25 cellular contexts compared by ENCODE assay signal in genomic region chr1:28343405-28343804, GRCh38. TPM values are rescaled to one million over a fixed set of nuclear protein-coding genes. Genes with fewer than 3 reads are reported as not detected.
DNase-seq lines count a peak whose midpoint lies in the region; ATAC-seq, FAIRE-seq and TF ChIP-seq lines count a peak whose summit lies in the region.
"Had no signal": no experiment of that assay in that cellular context is flagged by ENCODE, and none has a peak within 500 bp of the region (broad histone marks: within the 10 kb centered on the region; RNA-seq: fewer than 3 reads in every experiment).

No MANE protein-coding gene starts in this region.

- H3K4me3 ChIP-seq in HepG2 (replicated peaks in 1 of 3; ENCODE audit: insufficient read depth in 1 of 3, low read depth in 2 of 3, low read length in 3 of 3) (no peak overlapping the region), right lobe of liver (no peak overlapping the region), SJSA1 (no peak overlapping the region)
- H3K4me3 ChIP-seq: ascending aorta, GM12878, tibial artery had no signal

- no peak for TF ChIP-seq CTCF in HepG2 (CRISPR knock-in tag; IDR thresholded peaks at IDR 0.05)
- TF ChIP-seq CTCF in right lobe of liver (IDR thresholded peaks at IDR 0.05), result no peak

- H3K9me3 ChIP-seq in HepG2 (ENCODE audit: low read length) (no peaks in the 10 kb centered on the region), right lobe of liver (no peaks in the 10 kb centered on the region), SJSA1 (replicated peaks) (no peaks in the 10 kb centered on the region)
- H3K9me3 ChIP-seq: ascending aorta, tibial artery had no signal

- no TSS peak for BruUV-seq in HepG2 (replicated peaks; lab: Mats Ljungman, UMichigan)

- 68% methylated on average over 2 of the region's 2 CpGs for WGBS in HepG2 (ENCODE audit: low lambda C conversion rate)
- WGBS in right lobe of liver (ENCODE audit: insufficient coverage, low coverage, low lambda C conversion rate, missing lambda C conversion rate), result 100% methylated on average over 1 of the region's 2 CpGs

- in situ Hi-C loops in HepG2 (cut with HindIII; ENCODE audit: extremely low pct_ligation_motif_present, low pct_unique_long_range_greater_than_20kb), result no loop called here

- H3K4me2 ChIP-seq in HepG2 (ENCODE audit: low read depth, low read length), result no peak overlapping the region

- no peak for TF ChIP-seq POLR2A in HepG2 (IDR thresholded peaks at IDR 0.05; ENCODE audit: insufficient read depth in 1 of 2, low read depth in 2 of 2, low read length in 2 of 2)
- no peak for TF ChIP-seq POLR2A in right lobe of liver (IDR thresholded peaks at IDR 0.05)

- H3K27ac ChIP-seq in HepG2 (ENCODE audit: extremely low read length, insufficient read depth, low read length) (no peak overlapping the region), right lobe of liver (no peak overlapping the region), SJSA1 (peak overlapping the region; percentile 46)
- H3K27ac ChIP-seq: ascending aorta, tibial artery had no signal

- no peaks in the 10 kb centered on the region for H3K79me2 ChIP-seq in HepG2 (ENCODE audit: insufficient read depth, low read length)

- POLR2A ChIA-PET in HepG2 (lab: Yijun Ruan, JAX), result interaction anchor here (1.5 to 1.7 kb wide), 2 partner anchors 15 to 95 kb away, joined by 5 to 8 read pairs; partner anchors contain the start of gene MED18

- H3K9ac ChIP-seq in HepG2 (ENCODE audit: insufficient read depth, low read depth, low read length), result no peak overlapping the region

- ATAC-seq in HepG2, result no peak; the same call in 2 of the 3 replicates
- ATAC-seq in right lobe of liver, result no peak
- no peak for ATAC-seq in HG02763 (IDR thresholded peaks at IDR 0.05; ENCODE audit: unreplicated experiment)
- ATAC-seq in HG02981 (IDR thresholded peaks at IDR 0.05; ENCODE audit: unreplicated experiment), result no peak
- ATAC-seq: GM12878; naive thymus-derived CD4-positive, alpha-beta T cell; stimulated activated memory B cell treated with anti-CD40 and anti-IgM and Interleukin-4, amounts not matched to agents 10 μg/mL and 1 μg/mL and 100 μg/mL, for 72 hours had no signal

- H3K27me3 ChIP-seq in HepG2 (ENCODE audit: control insufficient read depth in 1 of 2, insufficient read depth in 2 of 2, low read length in 2 of 2), result no peaks in the 10 kb centered on the region
- no peaks in the 10 kb centered on the region for H3K27me3 ChIP-seq in right lobe of liver
- no peaks in the 10 kb centered on the region for H3K27me3 ChIP-seq in SJSA1 (replicated peaks)
- H3K27me3 ChIP-seq: ascending aorta, tibial artery had no signal

- H3K36me3 ChIP-seq in HepG2 (replicated peaks in 1 of 2; ENCODE audit: control insufficient read depth in 1 of 2, insufficient read depth in 2 of 2, low read length in 2 of 2), result no peaks in the 10 kb centered on the region
- H3K36me3 ChIP-seq in right lobe of liver, result no peaks in the 10 kb centered on the region
- no peaks in the 10 kb centered on the region for H3K36me3 ChIP-seq in SJSA1
- H3K36me3 ChIP-seq: ascending aorta, tibial artery had no signal

- TF ChIP-seq RAD21 in HepG2 (CRISPR knock-in tag; IDR thresholded peaks at IDR 0.05), result no peak

- CTCF ChIA-PET in HepG2 (lab: Yijun Ruan, JAX; ENCODE audit: low intra/inter-chr PET ratio, low total read pairs), result no interaction called here

- H3K4me1 ChIP-seq in HepG2 (ENCODE audit: insufficient read depth, low read length) (peaks cover 14% of the 10 kb centered on the region), right lobe of liver (no peaks in the 10 kb centered on the region), SJSA1 (replicated peaks) (peaks cover 26% of the 10 kb centered on the region)
- H3K4me1 ChIP-seq: ascending aorta, tibial artery had no signal

- intact Hi-C loops in HepG2 (cut with micrococcal nuclease; ENCODE audit: unreplicated experiment) (no loop called here), right lobe of liver (cut with DNase I) (no loop called here)

- DNase-seq in HepG2 (ENCODE audit: low spot score) (peak; percentile 66), right lobe of liver (no peak), SJSA1 (ENCODE audit: low read depth in 1 of 2, low spot score in 2 of 2) (peak; percentile 40 to 51), hepatic stellate cell (ENCODE audit: low spot score) (peak; percentile 47), COLO668 (lab: John Stamatoyannopoulos, UW; ENCODE audit: unreplicated experiment) (no peak), DMS 273 treated with DMSO at 0.1 percent for 48 hours (lab: John Stamatoyannopoulos, UW) (no peak)
- DNase-seq: activated CD4-positive, alpha-beta T cell treated with anti-CD3 and anti-CD28 coated beads, Interleukin-2, amount 10 ng/mL, durations not matched to agents 24 days and 14 days; activated CD8-positive, alpha-beta memory T cell treated with anti-CD3 and anti-CD28 coated beads, Interleukin-2, amount 50 U/mL, for 48 hours; activated naive CD4-positive, alpha-beta T cell treated with Interleukin-2 at 50 U/mL for 16 hours; CD8-positive, alpha-beta memory T cell; cortex of kidney; erythroblast; KBM-7; naive thymus-derived CD4-positive, alpha-beta T cell; NCI-H1048; NCI-H82; stimulated activated CD4-positive, alpha-beta T cell treated with anti-CD3 and anti-CD28 coated beads, Interleukin-12 subunit alpha, Interleukin-12 subunit beta, amount 100 ng/mL, for 4 hours; tibial artery had no signal

- H4K20me1 ChIP-seq in HepG2 (ENCODE audit: insufficient read depth, low read length), result no peaks in the 10 kb centered on the region

- no peak for FAIRE-seq in HepG2 (lab: Jason Lieb, UNC)
- FAIRE-seq: G401.6, GM12878, TTC549 had no signal

- H2AFZ ChIP-seq in HepG2 (ENCODE audit: low read length), result no peak overlapping the region

- TF ChIP-seq EP300 in HepG2 (IDR thresholded peaks at IDR 0.05; ENCODE audit: low read depth in 2 of 2, low read length in 2 of 2) (no peak), HepG2 (CRISPR knock-in tag; IDR thresholded peaks at IDR 0.05; ENCODE audit: borderline replicate concordance) (no peak)

TF ChIP-seq in HepG2, 621 proteins besides CTCF, POLR2A, EP300 and RAD21 (continues in another document):
- TF ChIP-seq FOSL2 (CRISPR knock-in tag; IDR thresholded peaks at IDR 0.05), result peak; percentile 54
- no peak for TF ChIP-seq ZBTB42 (CRISPR knock-in tag; IDR thresholded peaks at IDR 0.05)
- no peak for TF ChIP-seq ZFAT (CRISPR knock-in tag; conservative IDR thresholded peaks at IDR 0.05)
- peak; percentile 35 to 46; a peak in 2 of 4 replicates for TF ChIP-seq MAFK (conservative IDR thresholded peaks at IDR 0.05 in 1 of 2, IDR thresholded peaks at IDR 0.05 in 1 of 2; ENCODE audit: low read length in 2 of 2)

RNA-seq across cellular contexts. Expression of gene MED18, which starts 14.6 kb away (rescaled TPM):
- 21.0 and 28.8 TPM in 2 replicates for total RNA-seq in HepG2 (2016; rRNA removed; fragmentation: Illumina TruSeq; extraction: Trizol)
- total RNA-seq in HepG2 (2016; cell fraction: cytosol; rRNA removed; fragmentation: Illumina TruSeq; extraction: Trizol; ENCODE audit: low read depth), result 7.0 and 7.5 TPM in 2 replicates
- 20.7 and 32.3 TPM in 2 replicates for total RNA-seq in HepG2 (2016; cell fraction: insoluble cytoplasmic fraction; rRNA removed; fragmentation: Illumina TruSeq; extraction: Trizol)
- 10.5 and 12.8 TPM in 2 replicates for total RNA-seq in HepG2 (2016; cell fraction: membrane; rRNA removed; fragmentation: Illumina TruSeq; extraction: Trizol)
- total RNA-seq in HepG2 (2016; cell fraction: nucleus; rRNA removed; fragmentation: Illumina TruSeq; extraction: Trizol), result 7.0 and 9.3 TPM in 2 replicates
- 11.7 and 14.4 TPM in 2 replicates for polyA plus RNA-seq in HepG2 (2011; rRNA removed)
- 16.5 and 19.8 TPM in 2 replicates for polyA plus RNA-seq in HepG2 (2011; cell fraction: cytosol; rRNA removed)
- 10.4 and 11.6 TPM in 2 replicates for polyA plus RNA-seq in HepG2 (2011; cell fraction: nucleus; rRNA removed)
- polyA plus RNA-seq in HepG2 (2012), result 9.5 and 13.0 TPM in 2 replicates
- 2.8 and 3.8 TPM in 2 replicates for polyA plus RNA-seq in HepG2 (2016; cell fraction: cytosol; fragmentation: Illumina TruSeq; extraction: Trizol; ENCODE audit: low read depth)
- polyA plus RNA-seq in HepG2 (2016; cell fraction: insoluble cytoplasmic fraction; fragmentation: Illumina TruSeq; extraction: Trizol; ENCODE audit: low read depth), result 26.5 and 30.0 TPM in 2 replicates
- 4.9 and 5.6 TPM in 2 replicates for polyA plus RNA-seq in HepG2 (2016; cell fraction: membrane; fragmentation: Illumina TruSeq; extraction: Trizol; ENCODE audit: low read depth)
- polyA plus RNA-seq in HepG2 (2016; cell fraction: nucleus; fragmentation: Illumina TruSeq; extraction: Trizol; ENCODE audit: insufficient read depth, low read depth), result 14.7 and 18.3 TPM in 2 replicates
- polyA minus RNA-seq in HepG2 (2011; rRNA and poly(A)+ RNA removed; ENCODE audit: low replicate concordance), result 28.2 and 57.8 TPM in 2 replicates
- polyA minus RNA-seq in HepG2 (2011; cell fraction: cytosol; rRNA and poly(A)+ RNA removed), result 13.0 and 15.4 TPM in 2 replicates
- polyA minus RNA-seq in HepG2 (2011; cell fraction: nucleus; rRNA and poly(A)+ RNA removed), result 3.6 and 4.2 TPM in 2 replicates
- total RNA-seq in right lobe of liver, result 10 to 100 TPM in 4 of 6 experiments, 1 to 10 TPM in 2; 9.1 to 16.4 (median 11.8) TPM
- total RNA-seq in SJSA1 (2014; rRNA removed; shearing (Covaris generic)), result 12.4 and 15.3 TPM in 2 replicates

RNA-seq across cellular contexts. Expression of gene PHACTR4, which starts 26.1 kb away (rescaled TPM):
- total RNA-seq in HepG2 (2016; rRNA removed; fragmentation: Illumina TruSeq; extraction: Trizol) (17.1 and 29.6 TPM in 2 replicates), right lobe of liver (10 to 100 TPM; 16.1 to 25.8 (median 23.3) TPM)
- 12.5 and 13.7 TPM in 2 replicates for total RNA-seq in HepG2 (2016; cell fraction: cytosol; rRNA removed; fragmentation: Illumina TruSeq; extraction: Trizol; ENCODE audit: low read depth)
- 18.0 and 28.5 TPM in 2 replicates for total RNA-seq in HepG2 (2016; cell fraction: insoluble cytoplasmic fraction; rRNA removed; fragmentation: Illumina TruSeq; extraction: Trizol)
- total RNA-seq in HepG2 (2016; cell fraction: membrane; rRNA removed; fragmentation: Illumina TruSeq; extraction: Trizol), result 22.9 and 27.9 TPM in 2 replicates
- 19.8 and 22.8 TPM in 2 replicates for total RNA-seq in HepG2 (2016; cell fraction: nucleus; rRNA removed; fragmentation: Illumina TruSeq; extraction: Trizol)
- polyA plus RNA-seq in HepG2 (2011; rRNA removed), result 13.9 TPM in 2 replicates
- 9.3 and 14.1 TPM in 2 replicates for polyA plus RNA-seq in HepG2 (2011; cell fraction: cytosol; rRNA removed)
- 7.6 and 10.2 TPM in 2 replicates for polyA plus RNA-seq in HepG2 (2011; cell fraction: nucleus; rRNA removed)
- 20.1 and 20.8 TPM in 2 replicates for polyA plus RNA-seq in HepG2 (2012)
- polyA plus RNA-seq in HepG2 (2016; cell fraction: cytosol; fragmentation: Illumina TruSeq; extraction: Trizol; ENCODE audit: low read depth), result 3.9 and 4.2 TPM in 2 replicates
- 36.5 and 50.9 TPM in 2 replicates for polyA plus RNA-seq in HepG2 (2016; cell fraction: insoluble cytoplasmic fraction; fragmentation: Illumina TruSeq; extraction: Trizol; ENCODE audit: low read depth)
- 18.0 and 18.6 TPM in 2 replicates for polyA plus RNA-seq in HepG2 (2016; cell fraction: membrane; fragmentation: Illumina TruSeq; extraction: Trizol; ENCODE audit: low read depth)
- 40.9 and 42.7 TPM in 2 replicates for polyA plus RNA-seq in HepG2 (2016; cell fraction: nucleus; fragmentation: Illumina TruSeq; extraction: Trizol; ENCODE audit: insufficient read depth, low read depth)
- 21.5 and 24.1 TPM in 2 replicates for polyA minus RNA-seq in HepG2 (2011; rRNA and poly(A)+ RNA removed; ENCODE audit: low replicate concordance)
- polyA minus RNA-seq in HepG2 (2011; cell fraction: cytosol; rRNA and poly(A)+ RNA removed), result 19.1 and 23.2 TPM in 2 replicates
- 13.7 and 14.3 TPM in 2 replicates for polyA minus RNA-seq in HepG2 (2011; cell fraction: nucleus; rRNA and poly(A)+ RNA removed)
- total RNA-seq in SJSA1 (2014; rRNA removed; shearing (Covaris generic)), result 9.7 and 13.9 TPM in 2 replicates

Comparison
In these comparisons a context has a peak if more than half of its experiments do, and no peak if none do; other contexts are left out.
1. DNase-seq: peak in HepG2 (single experiment), SJSA1 (2 of 2) and hepatic stellate cell (single experiment); none in right lobe of liver (0 of 3), COLO668 (single experiment) and DMS 273 treated with DMSO at 0.1 percent for 48 hours (single experiment).